In the genomic region with DNA sequence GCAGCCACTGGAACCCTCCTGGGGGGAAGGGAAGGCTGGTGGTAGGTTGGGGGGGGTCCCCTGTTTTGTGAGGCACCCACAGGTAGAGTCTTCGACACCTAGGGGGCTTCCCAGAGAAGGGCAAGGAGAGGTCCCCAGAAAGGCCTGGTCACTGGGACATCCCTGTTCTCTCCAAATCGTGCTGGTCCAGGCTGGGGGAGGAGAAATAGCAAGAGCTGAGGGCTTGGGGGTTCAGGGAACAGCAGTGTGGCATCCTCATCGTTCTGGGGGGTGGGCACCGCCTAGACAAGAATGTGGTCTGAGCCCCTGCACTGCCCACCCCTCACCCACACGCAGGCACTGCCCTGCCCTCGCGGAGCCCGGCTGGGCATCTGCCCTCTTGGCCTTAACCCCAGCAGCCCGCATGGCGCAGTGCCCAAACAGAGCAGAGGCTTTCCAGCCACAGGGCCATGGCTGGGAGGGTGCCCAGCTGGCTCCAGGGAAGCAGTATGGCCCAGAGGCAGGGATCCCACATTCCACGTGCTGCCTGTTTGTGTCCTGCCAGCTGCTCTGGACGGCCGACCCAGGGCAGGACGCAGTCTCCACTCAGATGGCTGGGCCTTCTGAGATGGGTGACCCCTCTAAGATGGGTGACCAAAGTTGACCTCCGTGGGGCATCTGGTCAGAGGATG, we compare ENCODE assay signal across 11 cellular contexts. TPM values are rescaled to one million over a fixed set of nuclear protein-coding genes. Genes with fewer than 3 reads are reported as not detected.
A peak's percentile ranks its signal among the peaks of the same experiment; 100 is the strongest.
DNase-seq lines count a peak whose midpoint lies in the region; ATAC-seq, FAIRE-seq and TF ChIP-seq lines count a peak whose summit lies in the region.
"Had no signal": no experiment of that assay in that cellular context is flagged by ENCODE, and none has a peak within 500 bp of the region (broad histone marks: within the 10 kb centered on the region; RNA-seq: fewer than 3 reads in every experiment).

No MANE protein-coding gene starts in this region.

- H4K20me1 ChIP-seq in fibroblast of lung (ENCODE audit: control insufficient read depth, extremely low read depth, insufficient read depth, low read length): no peaks in the 10 kb centered on the region

- no peaks in the 10 kb centered on the region for H3K9me3 ChIP-seq in RWPE2 (ENCODE audit: severe bottlenecking)
- H3K9me3 ChIP-seq in fibroblast of lung (ENCODE audit: control insufficient read depth, insufficient read depth, low read depth, low read length): no peaks in the 10 kb centered on the region
- H3K9me3 ChIP-seq in muscle layer of colon (ENCODE audit: low read length): no peaks in the 10 kb centered on the region
- H3K9me3 ChIP-seq in tibial artery: no peaks in the 10 kb centered on the region
- H3K9me3 ChIP-seq: Peyer's patch had no signal

- H3K9ac ChIP-seq in fibroblast of lung (ENCODE audit: insufficient read depth, low read length) (no peak overlapping the region), muscle layer of colon (ENCODE audit: low read length) (no peak overlapping the region)

- no peak overlapping the region for H2AFZ ChIP-seq in fibroblast of lung (ENCODE audit: low read length)

- H3K27me3 ChIP-seq in RWPE2 (ENCODE audit: insufficient read depth, poor library complexity, severe bottlenecking) (no peaks in the 10 kb centered on the region), fibroblast of lung (ENCODE audit: control insufficient read depth, insufficient read depth, low read length) (no peaks in the 10 kb centered on the region), muscle layer of colon (ENCODE audit: control insufficient read depth in 1 of 2, insufficient read depth in 2 of 2, low read length in 2 of 2) (no peaks in the 10 kb centered on the region), tibial artery (no peaks in the 10 kb centered on the region)
- H3K27me3 ChIP-seq: Peyer's patch had no signal

- no peak overlapping the region for H3K4me2 ChIP-seq in fibroblast of lung (ENCODE audit: extremely low read depth, insufficient read depth, low read length)

- H3K79me2 ChIP-seq in fibroblast of lung (ENCODE audit: control insufficient read depth, insufficient read depth, low read length): no peaks in the 10 kb centered on the region

- peak; percentile 47 for DNase-seq in RWPE2 (ENCODE audit: low spot score)
- peak in 1 of 2 donors; percentile 29 for DNase-seq in fibroblast of lung (ENCODE audit: low read depth in 2 of 2)
- DNase-seq in tibial artery: peak; percentile 63 to 89
- no peak for DNase-seq in DMS53 (lab: John Stamatoyannopoulos, UW)
- DNase-seq in H54 (ENCODE audit: insufficient read length, low spot score): no peak
- no peak for DNase-seq in stimulated activated CD4-positive, alpha-beta T cell treated with anti-CD3 and anti-CD28 coated beads, Interleukin-1b, Interleukin-23, amount 100 ng/mL, for 48 hours
- DNase-seq: activated naive CD4-positive, alpha-beta T cell treated with anti-CD3 and anti-CD28 coated beads, Interleukin-2, amount 10 ng/mL, durations not matched to agents 7 days and 5 days had no signal

- no peaks in the 10 kb centered on the region for H3K36me3 ChIP-seq in RWPE2 (ENCODE audit: low read depth)
- H3K36me3 ChIP-seq in fibroblast of lung (ENCODE audit: control insufficient read depth, insufficient read depth, low read length): peaks cover 8% of the 10 kb centered on the region
- H3K36me3 ChIP-seq in muscle layer of colon (ENCODE audit: insufficient read depth, low read length): peaks cover 10% of the 10 kb centered on the region
- peaks cover 0 to 32% (median 29%) of the 10 kb centered on the region in 3 donors for H3K36me3 ChIP-seq in tibial artery
- H3K36me3 ChIP-seq: Peyer's patch had no signal

- TF ChIP-seq CTCF in RWPE2 (IDR thresholded peaks at IDR 0.05; ENCODE audit: poor library complexity, severe bottlenecking) (no peak), fibroblast of lung (conservative IDR thresholded peaks at IDR 0.05 in 1 of 2, IDR thresholded peaks at IDR 0.05 in 1 of 2; ENCODE audit: low read depth in 1 of 2, low read length in 2 of 2) (no peak), tibial artery (IDR thresholded peaks at IDR 0.05) (no peak)

- H3K4me1 ChIP-seq in RWPE2 (ENCODE audit: insufficient read depth, poor library complexity, severe bottlenecking): no peaks in the 10 kb centered on the region
- peaks cover 14% of the 10 kb centered on the region for H3K4me1 ChIP-seq in fibroblast of lung (ENCODE audit: control insufficient read depth, extremely low read depth, insufficient read depth, low read length)
- peaks cover 27% of the 10 kb centered on the region for H3K4me1 ChIP-seq in muscle layer of colon (ENCODE audit: insufficient read depth, low read length)
- peaks cover 0 to 44% (median 23%) of the 10 kb centered on the region in 4 donors for H3K4me1 ChIP-seq in tibial artery

- no peak for ATAC-seq in RWPE2 (ENCODE audit: low read depth)

- no peak for FAIRE-seq in H54 (lab: Jason Lieb, UNC)
- FAIRE-seq: endothelial cell of umbilical vein, H1 had no signal

- no peak overlapping the region for H3K27ac ChIP-seq in RWPE2 (ENCODE audit: poor library complexity, severe bottlenecking)
- peak overlapping the region; percentile 59 for H3K27ac ChIP-seq in fibroblast of lung (ENCODE audit: insufficient read depth, low read length)
- peak overlapping the region; percentile 52 for H3K27ac ChIP-seq in muscle layer of colon (ENCODE audit: low read depth, low read length)
- peak overlapping the region; percentile 51 to 55 for H3K27ac ChIP-seq in tibial artery
- H3K27ac ChIP-seq: Peyer's patch had no signal

- H3K4me3 ChIP-seq in RWPE2 (ENCODE audit: severe bottlenecking) (no peak overlapping the region), fibroblast of lung (replicated peaks in 1 of 4; ENCODE audit: control extremely low read depth in 1 of 4, insufficient read depth in 1 of 4, low read depth in 3 of 4, low read length in 4 of 4) (no peak overlapping the region), muscle layer of colon (ENCODE audit: low read depth in 1 of 2, low read length in 2 of 2) (no peak overlapping the region), tibial artery (no peak overlapping the region)
- H3K4me3 ChIP-seq: Peyer's patch had no signal

- no peak for TF ChIP-seq POLR2A in H54 (IDR thresholded peaks at IDR 0.05; ENCODE audit: low read depth, low read length)

- intact Hi-C loops in tibial artery (cut with DNase I; ENCODE audit: low total_unique reads): loop anchor here (10.0 kb wide), 1 partner anchor 152 kb away; no protein-coding TSS in a partner anchor

RNA-seq across cellular contexts. Expression of a gene that starts 14.5 kb away (rescaled TPM):
- total RNA-seq in fibroblast of lung: 12.8 and 14.5 TPM in 2 replicates
- 8.1 and 10.6 TPM in 2 replicates for polyA plus RNA-seq in fibroblast of lung
- 16.8 and 22.2 TPM in 2 replicates for polyA plus RNA-seq in fibroblast of lung (2012)
- polyA minus RNA-seq in fibroblast of lung (ENCODE audit: low replicate concordance): 17.3 and 26.9 TPM in 2 replicates

RNA-seq across cellular contexts. Expression of a gene that starts 29.1 kb away (rescaled TPM):
- total RNA-seq in fibroblast of lung: 12.3 and 13.0 TPM in 2 replicates
- polyA plus RNA-seq in fibroblast of lung: 2.5 and 4.2 TPM in 2 replicates
- 3.3 and 5.3 TPM in 2 replicates for polyA plus RNA-seq in fibroblast of lung (2012)
- polyA minus RNA-seq in fibroblast of lung (ENCODE audit: low replicate concordance): 3.8 and 7.7 TPM in 2 replicates

Comparison
In these comparisons a context has a peak if more than half of its experiments do, and no peak if none do; other contexts are left out.
1. DNase-seq: peak in RWPE2 (single experiment) and tibial artery (2 of 2); none in DMS53 (single experiment), H54 (single experiment) and stimulated activated CD4-positive, alpha-beta T cell treated with anti-CD3 and anti-CD28 coated beads, Interleukin-1b, Interleukin-23, amount 100 ng/mL, for 48 hours (single experiment).